Comparison of ENCODE assay signal across 8 cellular contexts in genomic region chr16:24539295-24539849, GRCh38. TPM values are rescaled to one million over a fixed set of nuclear protein-coding genes. Genes with fewer than 3 reads are reported as not detected.
DNase-seq lines count a peak whose midpoint lies in the region; TF ChIP-seq lines count a peak whose summit lies in the region.

A gene with protein sequence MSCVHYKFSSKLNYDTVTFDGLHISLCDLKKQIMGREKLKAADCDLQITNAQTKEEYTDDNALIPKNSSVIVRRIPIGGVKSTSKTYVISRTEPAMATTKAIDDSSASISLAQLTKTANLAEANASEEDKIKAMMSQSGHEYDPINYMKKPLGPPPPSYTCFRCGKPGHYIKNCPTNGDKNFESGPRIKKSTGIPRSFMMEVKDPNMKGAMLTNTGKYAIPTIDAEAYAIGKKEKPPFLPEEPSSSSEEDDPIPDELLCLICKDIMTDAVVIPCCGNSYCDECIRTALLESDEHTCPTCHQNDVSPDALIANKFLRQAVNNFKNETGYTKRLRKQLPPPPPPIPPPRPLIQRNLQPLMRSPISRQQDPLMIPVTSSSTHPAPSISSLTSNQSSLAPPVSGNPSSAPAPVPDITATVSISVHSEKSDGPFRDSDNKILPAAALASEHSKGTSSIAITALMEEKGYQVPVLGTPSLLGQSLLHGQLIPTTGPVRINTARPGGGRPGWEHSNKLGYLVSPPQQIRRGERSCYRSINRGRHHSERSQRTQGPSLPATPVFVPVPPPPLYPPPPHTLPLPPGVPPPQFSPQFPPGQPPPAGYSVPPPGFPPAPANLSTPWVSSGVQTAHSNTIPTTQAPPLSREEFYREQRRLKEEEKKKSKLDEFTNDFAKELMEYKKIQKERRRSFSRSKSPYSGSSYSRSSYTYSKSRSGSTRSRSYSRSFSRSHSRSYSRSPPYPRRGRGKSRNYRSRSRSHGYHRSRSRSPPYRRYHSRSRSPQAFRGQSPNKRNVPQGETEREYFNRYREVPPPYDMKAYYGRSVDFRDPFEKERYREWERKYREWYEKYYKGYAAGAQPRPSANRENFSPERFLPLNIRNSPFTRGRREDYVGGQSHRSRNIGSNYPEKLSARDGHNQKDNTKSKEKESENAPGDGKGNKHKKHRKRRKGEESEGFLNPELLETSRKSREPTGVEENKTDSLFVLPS (N-terminal part only) (plus strand): TSS chr16:24539566. CDS start chr16:24540627, 1,061 bp downstream.

- peak within 1 kb of the TSS; percentile 93 for H3K27ac ChIP-seq in SK-N-MC
- H3K27ac ChIP-seq in temporal lobe (ENCODE audit: low read depth, low read length) = peak within 1 kb of the TSS; percentile 87

- peaks cover 44% of the 10 kb centered on the region for H3K4me1 Mint-ChIP-seq in HFFc6 (ENCODE audit: low read depth)

- H3K27ac Mint-ChIP-seq in HFFc6 = peak within 1 kb of the TSS; percentile 100

- peak within 1 kb of the TSS; percentile 100 for H3K9ac ChIP-seq in SK-N-MC (ENCODE audit: insufficient read length)

- TF ChIP-seq POLR2A in NB4 (IDR thresholded peaks at IDR 0.05; ENCODE audit: extremely low read depth, insufficient read length) = peak; percentile 92

- DNase-seq in HFFc6 (peak; percentile 92), NB4 (ENCODE audit: low read depth) (peak; percentile 97), SK-N-MC (ENCODE audit: low read depth, low spot score) (peak; percentile 82), globus pallidus (ENCODE audit: low spot score) (peak; percentile 97), occipital lobe (lab: John Stamatoyannopoulos, UW) (peak; percentile 94)
- peak; percentile 92 for DNase-seq in activated naive CD4-positive, alpha-beta T cell treated with anti-CD3 and anti-CD28 coated beads, Interleukin-2, amount 50 U/mL, for 16 hours

- H3K9me3 Mint-ChIP-seq in HFFc6 = no peaks in the 10 kb centered on the region

- peaks cover 2% of the 10 kb centered on the region; the same call in 1 of the 2 replicates for H3K27me3 Mint-ChIP-seq in HFFc6 (ENCODE audit: insufficient read depth)

- peak within 1 kb of the TSS; percentile 98 for H3K4me3 ChIP-seq in GM08714 (ENCODE audit: low read length)
- H3K4me3 ChIP-seq in NB4 (ENCODE audit: low read depth, low read length) = peak within 1 kb of the TSS; percentile 93
- peak within 1 kb of the TSS; percentile 85 for H3K4me3 ChIP-seq in SK-N-MC

- TF ChIP-seq CTCF in HFFc6 (IDR thresholded peaks at IDR 0.05) (peak; percentile 75), NB4 (IDR thresholded peaks at IDR 0.05; ENCODE audit: low read depth, low read length) (no peak)

- no peaks in the 10 kb centered on the region for H3K9me3 ChIP-seq in SK-N-MC (ENCODE audit: low read depth, low read length)

- H3K36me3 ChIP-seq in SK-N-MC (ENCODE audit: insufficient read depth, low read length) = peaks cover 32% of the 10 kb centered on the region

- peaks cover 26% of the 10 kb centered on the region for H3K36me3 Mint-ChIP-seq in HFFc6 (ENCODE audit: low read depth)

- H3K4me3 Mint-ChIP-seq in HFFc6 = peak within 1 kb of the TSS; percentile 99

RNA-seq across cellular contexts. Expression of the gene that starts here (rescaled TPM):
- total RNA-seq in HFFc6 (2021; fragmentation: NEBNext Ultra II Directional; extraction: Animal tissue kit (Norgen Biotek cat#: 25700)) = 10 to 100 TPM; 25.5 to 31.1 (median 29.4) TPM
- total RNA-seq in occipital lobe (47.6 TPM), temporal lobe (38.6 TPM)

Comparison
In these comparisons a context has a peak if more than half of its experiments do, and no peak if none do; other contexts are left out.
1. Peak in every context shown above with its lines: DNase-seq, H3K4me3 ChIP-seq and H3K27ac ChIP-seq.